ENCODE assay signal across 9 cellular contexts in genomic region chr1:111656093-111657017, GRCh38. TPM values are rescaled to one million over a fixed set of nuclear protein-coding genes. Genes with fewer than 3 reads are reported as not detected.
DNase-seq lines count a peak whose midpoint lies in the region; ATAC-seq and TF ChIP-seq lines count a peak whose summit lies in the region.
"Had no signal": no experiment of that assay in that cellular context is flagged by ENCODE, and none has a peak within 500 bp of the region (broad histone marks: within the 10 kb centered on the region; RNA-seq: fewer than 3 reads in every experiment).

No MANE protein-coding gene starts in this region.

- DNase-seq in NCI-H1417 (lab: John Stamatoyannopoulos, UW) (peak; percentile 15 to 62 (median 15)), NCI-H1417 treated with DMSO at 0.1 percent for 48 hours (lab: John Stamatoyannopoulos, UW) (no peak), HS-27A (ENCODE audit: low read depth) (peak; percentile 27), SK-N-DZ (ENCODE audit: low spot score) (peak; percentile 58), esophagus muscularis mucosa (ENCODE audit: extremely low spot score) (no peak), natural killer cell (no peak)
- DNase-seq: activated naive CD8-positive, alpha-beta T cell treated with anti-CD3 and anti-CD28 coated beads, Interleukin-2, amount 10 ng/mL, durations not matched to agents 7 days and 5 days had no signal

- no peaks in the 10 kb centered on the region for H3K9me3 Mint-ChIP-seq in natural killer cell
- H3K9me3 Mint-ChIP-seq: activated naive CD8-positive, alpha-beta T cell treated with anti-CD3 and anti-CD28 coated beads, Interleukin-2, amount 10 ng/mL, durations not matched to agents 7 days and 5 days had no signal

- no peaks in the 10 kb centered on the region for H3K36me3 ChIP-seq in esophagus muscularis mucosa

- WGBS in esophagus muscularis mucosa = 61% methylated on average over 5 of the region's 5 CpGs

- no peaks in the 10 kb centered on the region for H3K9me3 ChIP-seq in esophagus muscularis mucosa

- no peak for TF ChIP-seq POLR2A in esophagus muscularis mucosa (IDR thresholded peaks at IDR 0.05; ENCODE audit: low read depth)

- peaks cover 33 to 90% (median 78%) of the 10 kb centered on the region in 4 donors for H3K4me1 ChIP-seq in esophagus muscularis mucosa

- H3K4me3 ChIP-seq in esophagus muscularis mucosa = no peak overlapping the region

- TF ChIP-seq EP300 in esophagus muscularis mucosa (IDR thresholded peaks at IDR 0.05) = no peak

- peak; percentile 61 to 68 (median 66) for TF ChIP-seq CTCF in esophagus muscularis mucosa (IDR thresholded peaks at IDR 0.05)
- TF ChIP-seq CTCF in natural killer cell (IDR thresholded peaks at IDR 0.05) = peak; percentile 60

- no peaks in the 10 kb centered on the region for H3K36me3 Mint-ChIP-seq in natural killer cell

- H3K27me3 Mint-ChIP-seq in natural killer cell (ENCODE audit: low read depth in 2 of 2) = no peaks in the 10 kb centered on the region
- H3K27me3 Mint-ChIP-seq: activated naive CD8-positive, alpha-beta T cell treated with anti-CD3 and anti-CD28 coated beads, Interleukin-2, amount 10 ng/mL, durations not matched to agents 7 days and 5 days had no signal

- ATAC-seq in natural killer cell (peak in 2 of 3 donors; percentile 36 to 50), HG02840 (IDR thresholded peaks at IDR 0.05; ENCODE audit: low FRiP score, unreplicated experiment) (no peak), GM21526 (IDR thresholded peaks at IDR 0.05; ENCODE audit: low FRiP score, unreplicated experiment) (no peak)

- intact Hi-C loops in esophagus muscularis mucosa (cut with DNase I) (loop anchor here (5.0 kb wide), 1 partner anchor 149 kb away; no protein-coding TSS in a partner anchor), natural killer cell (cut with micrococcal nuclease) (loop anchor here (1.0 to 5.0 kb wide), 2 partner anchors 148 to 179 kb away; no protein-coding TSS in a partner anchor)

- no peak overlapping the region for H3K4me3 Mint-ChIP-seq in natural killer cell
- H3K4me3 Mint-ChIP-seq: activated naive CD8-positive, alpha-beta T cell treated with anti-CD3 and anti-CD28 coated beads, Interleukin-2, amount 10 ng/mL, durations not matched to agents 7 days and 5 days had no signal

- peak overlapping the region; percentile 24 to 65 for H3K27ac Mint-ChIP-seq in natural killer cell
- H3K27ac Mint-ChIP-seq: activated naive CD8-positive, alpha-beta T cell treated with anti-CD3 and anti-CD28 coated beads, Interleukin-2, amount 10 ng/mL, durations not matched to agents 7 days and 5 days had no signal

- H3K4me1 Mint-ChIP-seq in natural killer cell = peaks cover 31 to 44% of the 10 kb centered on the region in 2 donors

- no peaks in the 10 kb centered on the region for H3K27me3 ChIP-seq in esophagus muscularis mucosa

- peak overlapping the region; percentile 1 to 68 (median 40) for H3K27ac ChIP-seq in esophagus muscularis mucosa (replicated peaks in 1 of 4)

RNA-seq across cellular contexts. Expression of gene RAP1A, which starts 36.8 kb away (rescaled TPM):
- polyA plus RNA-seq in SK-N-DZ (2014; cell fraction: cytosol; rRNA removed) = 14.5 and 16.9 TPM in 2 replicates
- 13.5 and 16.0 TPM in 2 replicates for polyA plus RNA-seq in SK-N-DZ (2014; cell fraction: nucleus; rRNA removed)
- 100 to 1,000 TPM; 171 to 325 (median 216) TPM for total RNA-seq in esophagus muscularis mucosa
- 100 to 1,000 TPM in 2 of 3 donors, 10 to 100 TPM in 1; 83.7 to 112 (median 104) TPM for total RNA-seq in natural killer cell

Comparison
In these comparisons a context has a peak if more than half of its experiments do, and no peak if none do; other contexts are left out.
1. DNase-seq: peak in NCI-H1417 (3 of 3), HS-27A (single experiment) and SK-N-DZ (single experiment); none in NCI-H1417 treated with DMSO at 0.1 percent for 48 hours (single experiment), esophagus muscularis mucosa (single experiment) and natural killer cell (single experiment).
2. ATAC-seq: peak in natural killer cell (2 of 3); none in HG02840 (single experiment) and GM21526 (single experiment).